8 cellular contexts compared by ENCODE assay signal in genomic region chr14:73743431-73743931, GRCh38. TPM values are rescaled to one million over a fixed set of nuclear protein-coding genes. Genes with fewer than 3 reads are reported as not detected.
DNase-seq lines count a peak whose midpoint lies in the region; ATAC-seq, FAIRE-seq and TF ChIP-seq lines count a peak whose summit lies in the region.

No MANE protein-coding gene starts in this region.

- no peak overlapping the region for H2AFZ ChIP-seq in endothelial cell of umbilical vein (ENCODE audit: low read depth, low read length)

- H3K36me3 Mint-ChIP-seq in activated B cell treated with CpG ODN at 0.5 μM for 24 hours (ENCODE audit: low read depth) (peaks cover 15% of the 10 kb centered on the region), progenitor cell of endocrine pancreas (ENCODE audit: insufficient read depth) (no peaks in the 10 kb centered on the region)

- H3K4me3 Mint-ChIP-seq in activated B cell treated with CpG ODN at 0.5 μM for 24 hours (peak overlapping the region; percentile 74), progenitor cell of endocrine pancreas (ENCODE audit: low read depth) (no peak overlapping the region)

- DNase-seq in activated B cell treated with CpG ODN at 0.5 μM for 24 hours (no peak), endothelial cell of umbilical vein (ENCODE audit: low read depth, low spot score) (peak; percentile 67), progenitor cell of endocrine pancreas (ENCODE audit: low spot score, unreplicated experiment) (no peak), amniotic stem cell (lab: John Stamatoyannopoulos, UW) (no peak), GM10266 (ENCODE audit: extremely low spot score) (no peak), AG20443 (ENCODE audit: low spot score) (no peak)

- peak overlapping the region; percentile 96 for H3K27ac ChIP-seq in endothelial cell of umbilical vein (ENCODE audit: insufficient read depth, low read depth, low read length)

- no peaks in the 10 kb centered on the region for H3K9me3 Mint-ChIP-seq in activated B cell treated with CpG ODN at 0.5 μM for 24 hours
- no peaks in the 10 kb centered on the region for H3K9me3 Mint-ChIP-seq in progenitor cell of endocrine pancreas (ENCODE audit: low read depth)

- H3K4me1 ChIP-seq in endothelial cell of umbilical vein (ENCODE audit: control insufficient read depth, extremely low read depth, insufficient read depth, low read length), result peaks cover 74% of the 10 kb centered on the region

- peaks cover 95% of the 10 kb centered on the region for H3K79me2 ChIP-seq in endothelial cell of umbilical vein (ENCODE audit: control insufficient read depth, insufficient read depth, low read length)

- CTCF ChIA-PET in activated B cell treated with CpG ODN at 0.5 μM for 24 hours (lab: Charles Lee), result interaction anchor here (1.9 to 9.2 kb wide), 3 partner anchors 10 to 34 kb away, joined by 10 to 78 read pairs (median 30); no protein-coding TSS in a partner anchor
- CTCF ChIA-PET in endothelial cell of umbilical vein (lab: Charles Lee), result interaction anchor here (1.0 to 8.9 kb wide), 6 partner anchors 10 to 82 kb away, joined by 3 to 91 read pairs (median 50); a partner anchor contains a TSS

- peak; percentile 47 for ATAC-seq in GM19035 (IDR thresholded peaks at IDR 0.05; ENCODE audit: unreplicated experiment)
- ATAC-seq in HG03460 (IDR thresholded peaks at IDR 0.05; ENCODE audit: unreplicated experiment), result peak; percentile 57
- ATAC-seq in activated B cell treated with CpG ODN at 0.5 μM for 24 hours (ENCODE audit: low read depth), result peak; percentile 43

- peak; percentile 97 for FAIRE-seq in endothelial cell of umbilical vein (lab: Jason Lieb, UNC)

- no peak for TF ChIP-seq POLR2A in endothelial cell of umbilical vein (IDR thresholded peaks at IDR 0.05; ENCODE audit: low read depth, low read length)

- H3K4me3 ChIP-seq in endothelial cell of umbilical vein (replicated peaks in 1 of 3; ENCODE audit: insufficient read depth in 1 of 3, low read depth in 1 of 3, low read length in 3 of 3), result no peak overlapping the region

- H3K27me3 ChIP-seq in endothelial cell of umbilical vein (ENCODE audit: control insufficient read depth in 2 of 2, insufficient read depth in 2 of 2, low read length in 2 of 2), result no peaks in the 10 kb centered on the region

- H4K20me1 ChIP-seq in endothelial cell of umbilical vein (replicated peaks; ENCODE audit: control insufficient read depth, extremely low read depth, insufficient read depth, low read length), result no peaks in the 10 kb centered on the region

- TF ChIP-seq CTCF in activated B cell treated with CpG ODN at 0.5 μM for 24 hours (IDR thresholded peaks at IDR 0.05) (no peak), endothelial cell of umbilical vein (IDR thresholded peaks at IDR 0.05; ENCODE audit: extremely low read depth in 1 of 2, insufficient read depth in 1 of 2, low read depth in 1 of 2, low read length in 2 of 2) (no peak), progenitor cell of endocrine pancreas (IDR thresholded peaks at IDR 0.05; ENCODE audit: unreplicated experiment) (no peak), GM10266 (IDR thresholded peaks at IDR 0.05; ENCODE audit: control insufficient read depth, insufficient read depth, low read depth, missing control alignments) (no peak)

- intact Hi-C loops in activated B cell treated with CpG ODN at 0.5 μM for 24 hours (cut with micrococcal nuclease) (loop anchor here (2.0 kb wide), 1 partner anchor 17 kb away; a partner anchor contains a TSS), endothelial cell of umbilical vein (cut with micrococcal nuclease) (loop anchor here (5.0 kb wide), 1 partner anchor 109 kb away; the partner anchor contains the start of gene PTGR2)

- H3K27me3 Mint-ChIP-seq in activated B cell treated with CpG ODN at 0.5 μM for 24 hours, result no peaks in the 10 kb centered on the region
- no peaks in the 10 kb centered on the region for H3K27me3 Mint-ChIP-seq in progenitor cell of endocrine pancreas

- H3K27ac Mint-ChIP-seq in activated B cell treated with CpG ODN at 0.5 μM for 24 hours (peak overlapping the region; percentile 91), progenitor cell of endocrine pancreas (peak overlapping the region; percentile 77)

- BruUV-seq in endothelial cell of umbilical vein (replicated peaks; lab: Mats Ljungman, UMichigan), result no TSS peak

- POLR2A ChIA-PET in activated B cell treated with CpG ODN at 0.5 μM for 24 hours (lab: Charles Lee), result interaction anchor here (1.1 to 10.3 kb wide), 5 partner anchors 12 to 174 kb away, joined by 3 to 183 read pairs (median 38); partner anchors contain the start of gene ACOT2
- POLR2A ChIA-PET in endothelial cell of umbilical vein (lab: Charles Lee), result interaction anchor here (2.4 kb wide), 1 partner anchor 10 kb away, joined by 13 read pairs; no protein-coding TSS in a partner anchor

- no peaks in the 10 kb centered on the region for H3K9me3 ChIP-seq in endothelial cell of umbilical vein (replicated peaks; ENCODE audit: control insufficient read depth, insufficient read depth, low read length)

- dilution Hi-C loops in endothelial cell of umbilical vein (cut with MboI; ENCODE audit: extremely low pct_ligation_motif_present, low sequenced_read_pairs), result no loop called here

- peaks cover 87% of the 10 kb centered on the region for H3K4me1 Mint-ChIP-seq in activated B cell treated with CpG ODN at 0.5 μM for 24 hours
- H3K4me1 Mint-ChIP-seq in progenitor cell of endocrine pancreas (ENCODE audit: low read depth), result peaks cover 49% of the 10 kb centered on the region

- no peaks in the 10 kb centered on the region for H3K9me1 ChIP-seq in endothelial cell of umbilical vein (replicated peaks; ENCODE audit: control insufficient read depth, extremely low read depth, insufficient read depth, low read length)

- H3K4me2 ChIP-seq in endothelial cell of umbilical vein (ENCODE audit: insufficient read depth, low read length), result peak overlapping the region; percentile 6

- peak overlapping the region; percentile 86 for H3K9ac ChIP-seq in endothelial cell of umbilical vein (replicated peaks; ENCODE audit: extremely low read depth, insufficient read depth, low read length)

- peaks cover 5 to 14% of the 10 kb centered on the region in 2 experiments for H3K36me3 ChIP-seq in endothelial cell of umbilical vein (ENCODE audit: control insufficient read depth in 2 of 2, extremely low read depth in 1 of 2, insufficient read depth in 2 of 2, low read length in 2 of 2)

TF ChIP-seq in endothelial cell of umbilical vein, 7 proteins besides CTCF, POLR2A, EP300 and RAD21:
- TF ChIP-seq MYC (IDR thresholded peaks at IDR 0.05; ENCODE audit: low read depth, low read length) (no peak), GATA2 (IDR thresholded peaks at IDR 0.05; ENCODE audit: insufficient read depth, insufficient read length, low read depth, low read length) (peak; percentile 85), FOS (IDR thresholded peaks at IDR 0.05; ENCODE audit: borderline replicate concordance, insufficient read depth, low read length) (peak; percentile 12), POLR2AphosphoS5 (IDR thresholded peaks at IDR 0.05; ENCODE audit: insufficient read depth, low read depth, low read length) (peak; percentile 83)

RNA-seq across cellular contexts. Expression of gene PNMA1, which starts 29.3 kb away (rescaled TPM):
- total RNA-seq in activated B cell treated with CpG ODN at 0.5 μM for 24 hours, result 19.9 and 22.2 TPM in 2 replicates
- total RNA-seq in endothelial cell of umbilical vein, result 82.4 and 82.6 TPM in 2 replicates
- 25.8 and 29.8 TPM in 2 replicates for polyA plus RNA-seq in endothelial cell of umbilical vein
- polyA plus RNA-seq in endothelial cell of umbilical vein (2011; cell fraction: cytosol; rRNA removed), result 33.5 and 34.9 TPM in 2 replicates
- 21.7 and 25.2 TPM in 2 replicates for polyA plus RNA-seq in endothelial cell of umbilical vein (2011; cell fraction: nucleus; rRNA removed)
- polyA plus RNA-seq in endothelial cell of umbilical vein (2012), result 48.9 and 63.0 TPM in 2 replicates
- polyA minus RNA-seq in endothelial cell of umbilical vein, result 27.9 and 28.4 TPM in 2 replicates
- polyA minus RNA-seq in endothelial cell of umbilical vein (2011; cell fraction: cytosol; rRNA and poly(A)+ RNA removed), result 12.2 TPM
- 9.1 and 12.8 TPM in 2 replicates for polyA minus RNA-seq in endothelial cell of umbilical vein (2011; cell fraction: nucleus; rRNA and poly(A)+ RNA removed)
- total RNA-seq in progenitor cell of endocrine pancreas, result 52.7 and 59.0 TPM in 2 replicates
